14 cellular contexts compared by ENCODE assay signal in the genomic region with DNA sequence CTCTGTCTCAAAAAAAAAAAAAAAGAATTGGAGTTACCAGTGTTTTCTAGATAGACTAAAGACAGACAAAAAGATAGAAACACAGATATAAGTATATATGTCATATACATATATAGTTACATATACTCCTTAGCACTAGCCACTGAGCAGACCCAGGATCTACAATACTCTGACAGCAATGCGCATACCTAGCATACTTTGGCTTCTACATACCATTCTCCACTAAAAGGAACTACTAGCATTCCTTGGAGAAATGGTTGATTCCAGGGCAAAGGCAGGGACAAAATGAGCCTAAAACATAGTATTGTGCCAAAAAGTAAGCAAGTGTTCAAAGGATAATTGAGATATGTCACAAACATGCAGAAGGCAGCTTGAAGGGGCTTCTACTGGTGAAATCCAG.
DNase-seq lines count a peak whose midpoint lies in the region; ATAC-seq, FAIRE-seq and TF ChIP-seq lines count a peak whose summit lies in the region.
"Had no signal": no experiment of that assay in that cellular context is flagged by ENCODE, and none has a peak within 500 bp of the region (broad histone marks: within the 10 kb centered on the region; RNA-seq: fewer than 3 reads in every experiment).

No MANE protein-coding gene starts in this region.

- DNase-seq in AG20443 (ENCODE audit: low spot score), result peak; percentile 13
- peak; percentile 5 for DNase-seq in HTR-8/SVneo (ENCODE audit: insufficient read length, low spot score)
- DNase-seq in choroid plexus epithelial cell (ENCODE audit: low read depth), result peak; percentile 51
- peak; percentile 18 for DNase-seq in iPS-NIHi7 (ENCODE audit: extremely low spot score)
- no peak for DNase-seq in middle frontal gyrus (ENCODE audit: extremely low spot score, low spot score)
- DNase-seq in T-helper 9 cell, result no peak
- no peak for DNase-seq in NCI-H2196 (lab: John Stamatoyannopoulos, UW; ENCODE audit: unreplicated experiment)
- DNase-seq: CD8-positive, alpha-beta memory T cell; KG1; NCI-H1092; NCI-H2107; NCI-H69 had no signal

- no peak for FAIRE-seq in HTR-8/SVneo (lab: Jason Lieb, UNC)

- no peak for ATAC-seq in GM19395 (IDR thresholded peaks at IDR 0.05; ENCODE audit: unreplicated experiment)

- H3K4me3 ChIP-seq in choroid plexus epithelial cell (ENCODE audit: low read depth, low read length), result no peak overlapping the region
- H3K4me3 ChIP-seq: BLaER1 had no signal

- TF ChIP-seq CTCF in choroid plexus epithelial cell (conservative IDR thresholded peaks at IDR 0.05; ENCODE audit: low read depth, low read length), result no peak

Comparison
In these comparisons a context has a peak if more than half of its experiments do, and no peak if none do; other contexts are left out.
1. DNase-seq: peak in AG20443 (single experiment), HTR-8/SVneo (single experiment), choroid plexus epithelial cell (single experiment) and iPS-NIHi7 (single experiment); none in middle frontal gyrus (single experiment), T-helper 9 cell (single experiment) and NCI-H2196 (single experiment).